In genomic region chr1:173304529-173305227, GRCh38 we compare ENCODE assay signal across 1 cellular context.
TF ChIP-seq lines count a peak whose summit lies in the region.

No MANE protein-coding gene starts in this region.

TF ChIP-seq in GM23338, 12 proteins besides CTCF, POLR2A, EP300 and RAD21 (continued from another document):
- TF ChIP-seq ZNF462 (CRISPR knock-in tag; IDR thresholded peaks at IDR 0.05) = no peak
- no peak for TF ChIP-seq EZH2phosphoT487 (IDR thresholded peaks at IDR 0.05; ENCODE audit: unreplicated experiment)
- TF ChIP-seq CREB1 (CRISPR knock-in tag; IDR thresholded peaks at IDR 0.05; ENCODE audit: low read depth) = no peak
- TF ChIP-seq JUNB (IDR thresholded peaks at IDR 0.05; ENCODE audit: unreplicated experiment) = no peak
- TF ChIP-seq POLR2AphosphoS5 (IDR thresholded peaks at IDR 0.05; ENCODE audit: low read depth) = no peak
- TF ChIP-seq ZNF114 (CRISPR knock-in tag; IDR thresholded peaks at IDR 0.05) = no peak
